1 cellular context compared by ENCODE assay signal in genomic region chr17:78973792-78974520, GRCh38.
A peak's percentile ranks its signal among the peaks of the same experiment; 100 is the strongest.
TF ChIP-seq lines count a peak whose summit lies in the region.

No MANE protein-coding gene starts in this region.

TF ChIP-seq in HepG2, 621 proteins besides CTCF, POLR2A, EP300 and RAD21:
- TF ChIP-seq IKZF5 (CRISPR knock-in tag; IDR thresholded peaks at IDR 0.05) (no peak), RBM22 (optimal IDR thresholded peaks at IDR 0.05; ENCODE audit: low read length) (peak; percentile 26), ZNF891 (CRISPR knock-in tag; IDR thresholded peaks at IDR 0.05) (peak; percentile 36; the same call in 1 of the 2 replicates), POLR2G (IDR thresholded peaks at IDR 0.05; ENCODE audit: low read depth, low read length) (peak; percentile 28; the same call in 1 of the 2 replicates), AGO1 (IDR thresholded peaks at IDR 0.05; ENCODE audit: low read depth, low read length, poor library complexity, severe bottlenecking) (peak; percentile 26), NKX3-1 (CRISPR knock-in tag; IDR thresholded peaks at IDR 0.05) (no peak), ATF7-NPFF (CRISPR knock-in tag; IDR thresholded peaks at IDR 0.05; ENCODE audit: low read depth) (no peak), AGO2 (optimal IDR thresholded peaks at IDR 0.05; ENCODE audit: low read depth, low read length) (peak; percentile 87), TAF15 (IDR thresholded peaks at IDR 0.05; ENCODE audit: low read depth, low read length, poor library complexity, severe bottlenecking) (peak; percentile 24), ZC3H4 (CRISPR knock-in tag; IDR thresholded peaks at IDR 0.05; ENCODE audit: borderline replicate concordance) (peak; percentile 42; the same call in 1 of the 2 replicates), ZFP36L1 (CRISPR knock-in tag; IDR thresholded peaks at IDR 0.05) (no peak), SMARCC2 (IDR thresholded peaks at IDR 0.05) (no peak)
